8 cellular contexts compared by ENCODE assay signal in genomic region chr15:74906450-74907276, GRCh38. TPM values are rescaled to one million over a fixed set of nuclear protein-coding genes. Genes with fewer than 3 reads are reported as not detected.
A peak's percentile ranks its signal among the peaks of the same experiment; 100 is the strongest.
DNase-seq lines count a peak whose midpoint lies in the region; ATAC-seq, FAIRE-seq and TF ChIP-seq lines count a peak whose summit lies in the region.

A gene with protein sequence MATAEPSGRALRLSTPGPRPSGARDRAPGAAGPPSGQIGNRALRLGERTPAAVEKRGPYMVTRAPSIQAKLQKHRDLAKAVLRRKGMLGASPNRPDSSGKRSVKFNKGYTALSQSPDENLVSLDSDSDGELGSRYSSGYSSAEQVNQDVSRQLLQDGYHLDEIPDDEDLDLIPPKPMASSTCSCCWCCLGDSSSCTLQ (minus strand): TSS chr15:74906851. CDS start chr15:74906800, 51 bp downstream.

- TSS peak; percentile 79 for BruUV-seq in HepG2 (replicated peaks; lab: Mats Ljungman, UMichigan)

- in situ Hi-C loops in HepG2 (cut with HindIII; ENCODE audit: extremely low pct_ligation_motif_present, low pct_unique_long_range_greater_than_20kb), result no loop called here

- DNase-seq in AML-193 (lab: John Stamatoyannopoulos, UW), result peak; percentile 77 to 82
- peak; percentile 64 for DNase-seq in NCI-H526 treated with DMSO at 0.1 percent for 48 hours (lab: John Stamatoyannopoulos, UW)
- peak; percentile 49 to 52 for DNase-seq in activated CD4-positive, alpha-beta T cell treated with anti-CD3 and anti-CD28 coated beads, Interleukin-2, amount 50 U/mL, for 4 hours
- DNase-seq in dermis blood vessel endothelial cell, result peak; percentile 91
- peak; percentile 78 for DNase-seq in HepG2 (ENCODE audit: low spot score)
- peak; percentile 77 for DNase-seq in stimulated activated CD4-positive, alpha-beta T cell treated with anti-CD3 and anti-CD28 coated beads, Interleukin-4, amount 100 ng/mL, for 1 hour

- TF ChIP-seq POLR2A in GM19099 (IDR thresholded peaks at IDR 0.05; ENCODE audit: extremely low read depth, insufficient read length, low read depth) (peak; percentile 83), HepG2 (IDR thresholded peaks at IDR 0.05; ENCODE audit: insufficient read depth in 1 of 2, low read depth in 2 of 2, low read length in 2 of 2) (peak; percentile 43 to 85; a peak in 3 of 4 replicates)

- under 1% methylated on average over 29 of the region's 76 CpGs for WGBS in HepG2 (ENCODE audit: low lambda C conversion rate)

- peak within 1 kb of the TSS; percentile 76 for H3K27ac ChIP-seq in HepG2 (ENCODE audit: extremely low read length, insufficient read depth, low read length)

- no peak for FAIRE-seq in HepG2 (lab: Jason Lieb, UNC)

- peak within 1 kb of the TSS; percentile 93 for H3K4me2 ChIP-seq in HepG2 (ENCODE audit: low read depth, low read length)

- POLR2A ChIA-PET in HepG2 (lab: Yijun Ruan, JAX), result interaction anchor here (0.6 to 2.5 kb wide), 23 partner anchors 9 to 137 kb away, joined by 3 to 28 read pairs (median 4); partner anchors contain the start of genes COX5A, MPI, PPCDC and SCAMP2

- peak within 1 kb of the TSS; percentile 77 for H3K9ac ChIP-seq in HepG2 (ENCODE audit: insufficient read depth, low read depth, low read length)

- TF ChIP-seq EP300 in HepG2 (IDR thresholded peaks at IDR 0.05; ENCODE audit: low read depth in 2 of 2, low read length in 2 of 2) (no peak), HepG2 (CRISPR knock-in tag; IDR thresholded peaks at IDR 0.05; ENCODE audit: borderline replicate concordance) (no peak)

- intact Hi-C loops in HepG2 (cut with micrococcal nuclease; ENCODE audit: unreplicated experiment), result loop anchor here (5.0 kb wide), 1 partner anchor 46 kb away; no protein-coding TSS in a partner anchor

- H3K36me3 ChIP-seq in HepG2 (replicated peaks in 1 of 2; ENCODE audit: control insufficient read depth in 1 of 2, insufficient read depth in 2 of 2, low read length in 2 of 2), result peaks cover 13 to 33% of the 10 kb centered on the region in 2 experiments

- no peaks in the 10 kb centered on the region; a peak in 1 of 5 replicates for H3K27me3 ChIP-seq in HepG2 (ENCODE audit: control insufficient read depth in 1 of 2, insufficient read depth in 2 of 2, low read length in 2 of 2)

- no peaks in the 10 kb centered on the region for H3K9me3 ChIP-seq in HepG2 (ENCODE audit: low read length)

- peak within 1 kb of the TSS; percentile 33 for H2AFZ ChIP-seq in HepG2 (ENCODE audit: low read length)

- CTCF ChIA-PET in HepG2 (lab: Yijun Ruan, JAX; ENCODE audit: low intra/inter-chr PET ratio, low total read pairs), result interaction anchor here (1.1 kb wide), 1 partner anchor 43 kb away, joined by 3 read pairs; no protein-coding TSS in a partner anchor

- ATAC-seq in HG03439 (IDR thresholded peaks at IDR 0.05; ENCODE audit: unreplicated experiment) (peak; percentile 87), HepG2 (peak; percentile 93)

- peak within 1 kb of the TSS; percentile 85 to 91 (median 88) for H3K4me3 ChIP-seq in HepG2 (replicated peaks in 1 of 3; ENCODE audit: insufficient read depth in 1 of 3, low read depth in 2 of 3, low read length in 3 of 3)

- no peak; the same call in 1 of the 2 replicates for TF ChIP-seq RAD21 in HepG2 (CRISPR knock-in tag; IDR thresholded peaks at IDR 0.05)

- H4K20me1 ChIP-seq in HepG2 (ENCODE audit: insufficient read depth, low read length), result no peaks in the 10 kb centered on the region

- peaks cover 30% of the 10 kb centered on the region for H3K4me1 ChIP-seq in HepG2 (ENCODE audit: insufficient read depth, low read length)

- peaks cover 16% of the 10 kb centered on the region for H3K79me2 ChIP-seq in HepG2 (ENCODE audit: insufficient read depth, low read length)

- peak; percentile 8; the same call in 1 of the 2 replicates for TF ChIP-seq CTCF in HepG2 (CRISPR knock-in tag; IDR thresholded peaks at IDR 0.05)

TF ChIP-seq in HepG2, 621 proteins besides CTCF, POLR2A, EP300 and RAD21 (continues in another document):
- TF ChIP-seq ZNF513 (CRISPR knock-in tag; conservative IDR thresholded peaks at IDR 0.05), result peak; percentile 59; the same call in 1 of the 2 replicates
- TF ChIP-seq ZNF326 (CRISPR knock-in tag; IDR thresholded peaks at IDR 0.05; ENCODE audit: borderline replicate concordance), result no peak
- TF ChIP-seq PCBP1 (IDR thresholded peaks at IDR 0.05; ENCODE audit: borderline replicate concordance, low read depth, low read length), result no peak
- no peak for TF ChIP-seq ZNF644 (CRISPR knock-in tag; IDR thresholded peaks at IDR 0.05; ENCODE audit: low read depth)
- TF ChIP-seq ZNF678 (CRISPR knock-in tag; IDR thresholded peaks at IDR 0.05), result no peak
- TF ChIP-seq ATRX (CRISPR knock-in tag; IDR thresholded peaks at IDR 0.05; ENCODE audit: borderline replicate concordance), result no peak
- no peak; the same call in 1 of the 2 replicates for TF ChIP-seq ZNF225 (CRISPR knock-in tag; IDR thresholded peaks at IDR 0.05)
- no peak for TF ChIP-seq NFIB (CRISPR knock-in tag; IDR thresholded peaks at IDR 0.05; ENCODE audit: borderline replicate concordance)
- TF ChIP-seq, protein P1, sequence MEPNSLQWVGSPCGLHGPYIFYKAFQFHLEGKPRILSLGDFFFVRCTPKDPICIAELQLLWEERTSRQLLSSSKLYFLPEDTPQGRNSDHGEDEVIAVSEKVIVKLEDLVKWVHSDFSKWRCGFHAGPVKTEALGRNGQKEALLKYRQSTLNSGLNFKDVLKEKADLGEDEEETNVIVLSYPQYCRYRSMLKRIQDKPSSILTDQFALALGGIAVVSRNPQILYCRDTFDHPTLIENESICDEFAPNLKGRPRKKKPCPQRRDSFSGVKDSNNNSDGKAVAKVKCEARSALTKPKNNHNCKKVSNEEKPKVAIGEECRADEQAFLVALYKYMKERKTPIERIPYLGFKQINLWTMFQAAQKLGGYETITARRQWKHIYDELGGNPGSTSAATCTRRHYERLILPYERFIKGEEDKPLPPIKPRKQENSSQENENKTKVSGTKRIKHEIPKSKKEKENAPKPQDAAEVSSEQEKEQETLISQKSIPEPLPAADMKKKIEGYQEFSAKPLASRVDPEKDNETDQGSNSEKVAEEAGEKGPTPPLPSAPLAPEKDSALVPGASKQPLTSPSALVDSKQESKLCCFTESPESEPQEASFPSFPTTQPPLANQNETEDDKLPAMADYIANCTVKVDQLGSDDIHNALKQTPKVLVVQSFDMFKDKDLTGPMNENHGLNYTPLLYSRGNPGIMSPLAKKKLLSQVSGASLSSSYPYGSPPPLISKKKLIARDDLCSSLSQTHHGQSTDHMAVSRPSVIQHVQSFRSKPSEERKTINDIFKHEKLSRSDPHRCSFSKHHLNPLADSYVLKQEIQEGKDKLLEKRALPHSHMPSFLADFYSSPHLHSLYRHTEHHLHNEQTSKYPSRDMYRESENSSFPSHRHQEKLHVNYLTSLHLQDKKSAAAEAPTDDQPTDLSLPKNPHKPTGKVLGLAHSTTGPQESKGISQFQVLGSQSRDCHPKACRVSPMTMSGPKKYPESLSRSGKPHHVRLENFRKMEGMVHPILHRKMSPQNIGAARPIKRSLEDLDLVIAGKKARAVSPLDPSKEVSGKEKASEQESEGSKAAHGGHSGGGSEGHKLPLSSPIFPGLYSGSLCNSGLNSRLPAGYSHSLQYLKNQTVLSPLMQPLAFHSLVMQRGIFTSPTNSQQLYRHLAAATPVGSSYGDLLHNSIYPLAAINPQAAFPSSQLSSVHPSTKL (CRISPR knock-in tag; IDR thresholded peaks at IDR 0.05), result no peak
- TF ChIP-seq SMAD3 (CRISPR knock-in tag; IDR thresholded peaks at IDR 0.05), result no peak
- no peak for TF ChIP-seq ZNF44 (CRISPR knock-in tag; IDR thresholded peaks at IDR 0.05)
- TF ChIP-seq ZNF10 (CRISPR knock-in tag; IDR thresholded peaks at IDR 0.05; ENCODE audit: borderline replicate concordance, low read depth), result no peak
- TF ChIP-seq ZBTB21 (CRISPR knock-in tag; IDR thresholded peaks at IDR 0.05), result no peak
- TF ChIP-seq TBX3 (IDR thresholded peaks at IDR 0.05; ENCODE audit: borderline replicate concordance), result no peak
- TF ChIP-seq YEATS4 (CRISPR knock-in tag; IDR thresholded peaks at IDR 0.05; ENCODE audit: borderline replicate concordance), result peak; percentile 79

RNA-seq across cellular contexts. Expression of the gene that starts here (rescaled TPM):
- total RNA-seq in dermis blood vessel endothelial cell (41.0 and 57.0 TPM in 2 replicates), HepG2 (2016; rRNA removed; fragmentation: Illumina TruSeq; extraction: Trizol) (18.0 and 36.6 TPM in 2 replicates)
- 14.9 and 16.5 TPM in 2 replicates for total RNA-seq in HepG2 (2016; cell fraction: cytosol; rRNA removed; fragmentation: Illumina TruSeq; extraction: Trizol; ENCODE audit: low read depth)
- total RNA-seq in HepG2 (2016; cell fraction: insoluble cytoplasmic fraction; rRNA removed; fragmentation: Illumina TruSeq; extraction: Trizol), result 26.3 and 28.5 TPM in 2 replicates
- total RNA-seq in HepG2 (2016; cell fraction: membrane; rRNA removed; fragmentation: Illumina TruSeq; extraction: Trizol), result 34.0 and 34.5 TPM in 2 replicates
- total RNA-seq in HepG2 (2016; cell fraction: nucleus; rRNA removed; fragmentation: Illumina TruSeq; extraction: Trizol), result 36.5 and 50.4 TPM in 2 replicates
- polyA plus RNA-seq in HepG2 (2011; rRNA removed), result 50.2 and 52.3 TPM in 2 replicates
- 28.4 and 30.8 TPM in 2 replicates for polyA plus RNA-seq in HepG2 (2011; cell fraction: cytosol; rRNA removed)
- polyA plus RNA-seq in HepG2 (2011; cell fraction: nucleus; rRNA removed), result 176 and 185 TPM in 2 replicates
- polyA plus RNA-seq in HepG2 (2012), result 21.6 and 28.8 TPM in 2 replicates
- polyA plus RNA-seq in HepG2 (2016; cell fraction: cytosol; fragmentation: Illumina TruSeq; extraction: Trizol; ENCODE audit: low read depth), result 9.6 and 12.3 TPM in 2 replicates
- 16.8 and 18.6 TPM in 2 replicates for polyA plus RNA-seq in HepG2 (2016; cell fraction: insoluble cytoplasmic fraction; fragmentation: Illumina TruSeq; extraction: Trizol; ENCODE audit: low read depth)
- 21.3 and 21.8 TPM in 2 replicates for polyA plus RNA-seq in HepG2 (2016; cell fraction: membrane; fragmentation: Illumina TruSeq; extraction: Trizol; ENCODE audit: low read depth)
- polyA plus RNA-seq in HepG2 (2016; cell fraction: nucleus; fragmentation: Illumina TruSeq; extraction: Trizol; ENCODE audit: insufficient read depth, low read depth), result 53.3 TPM in 2 replicates
- polyA minus RNA-seq in HepG2 (2011; rRNA and poly(A)+ RNA removed; ENCODE audit: low replicate concordance), result 48.2 and 65.5 TPM in 2 replicates
- 9.3 and 14.4 TPM in 2 replicates for polyA minus RNA-seq in HepG2 (2011; cell fraction: cytosol; rRNA and poly(A)+ RNA removed)
- 30.9 and 39.9 TPM in 2 replicates for polyA minus RNA-seq in HepG2 (2011; cell fraction: nucleus; rRNA and poly(A)+ RNA removed)

Comparison
In these comparisons a context has a peak if more than half of its experiments do, and no peak if none do; other contexts are left out.
1. Peak in every context shown above with its lines: DNase-seq, ATAC-seq, H3K4me3 ChIP-seq and H3K27ac ChIP-seq.